Comparison of ENCODE assay signal across 18 cellular contexts in genomic region chr1:1041873-1042272, GRCh38. TPM values are rescaled to one million over a fixed set of nuclear protein-coding genes. Genes with fewer than 3 reads are reported as not detected.
A peak's percentile ranks its signal among the peaks of the same experiment; 100 is the strongest.
DNase-seq lines count a peak whose midpoint lies in the region; ATAC-seq, FAIRE-seq and TF ChIP-seq lines count a peak whose summit lies in the region.
"Had no signal": no experiment of that assay in that cellular context is flagged by ENCODE, and none has a peak within 500 bp of the region (broad histone marks: within the 10 kb centered on the region; RNA-seq: fewer than 3 reads in every experiment).

No MANE protein-coding gene starts in this region.

- no peak overlapping the region for H3K14ac ChIP-seq in H1 (ENCODE audit: insufficient read length)

- H2BK5ac ChIP-seq in H1 (ENCODE audit: low read depth, low read length): no peak overlapping the region

- peaks cover 35 to 54% of the 10 kb centered on the region in 2 experiments for H4K20me1 ChIP-seq in H1 (replicated peaks in 1 of 2; ENCODE audit: control insufficient read depth in 1 of 2, insufficient read depth in 2 of 2, low read length in 2 of 2)

- no peaks in the 10 kb centered on the region for H3K9me3 Mint-ChIP-seq in natural killer cell
- H3K9me3 Mint-ChIP-seq in natural killer cell treated with Interleukin-12 subunit alpha and Interleukin-12 subunit beta and Interleukin-15 and Interleukin-18, amount 100 ng/mL, for 72 hours: no peaks in the 10 kb centered on the region
- H3K9me3 Mint-ChIP-seq: CD4-positive, alpha-beta T cell had no signal

- H3K4me1 Mint-ChIP-seq in natural killer cell: peaks cover 0 to 19% of the 10 kb centered on the region in 2 donors
- H3K4me1 Mint-ChIP-seq in natural killer cell treated with Interleukin-12 subunit alpha and Interleukin-12 subunit beta and Interleukin-15 and Interleukin-18, amount 100 ng/mL, for 72 hours (ENCODE audit: low read depth in 2 of 2): peaks cover 14 to 21% of the 10 kb centered on the region in 2 donors

- no peak overlapping the region for H3K56ac ChIP-seq in H1 (replicated peaks; ENCODE audit: insufficient read length, low read depth, low read length)

- POLR2A ChIA-PET in RWPE1 (lab: Yijun Ruan, JAX; ENCODE audit: low non-redundant PET) (no interaction called here), H1 (lab: Charles Lee; ENCODE audit: partially characterized antibody) (interaction anchor here (1.1 to 5.8 kb wide), 4 partner anchors 10 to 59 kb away, joined by 3 to 70 read pairs (median 14); no protein-coding TSS in a partner anchor)

- H4K91ac ChIP-seq in H1 (replicated peaks; ENCODE audit: insufficient read length, low read length): no peak overlapping the region

- H3K18ac ChIP-seq in H1 (ENCODE audit: extremely low read depth, low read length): no peak overlapping the region

- no peaks in the 10 kb centered on the region for H3K79me2 ChIP-seq in H1 (ENCODE audit: control insufficient read depth in 1 of 2, insufficient read depth in 2 of 2, low read length in 2 of 2)

- no peak overlapping the region for H2BK120ac ChIP-seq in H1 (replicated peaks; ENCODE audit: low read depth, low read length)

- H3K27me3 Mint-ChIP-seq in natural killer cell (ENCODE audit: low read depth in 2 of 2): peaks cover 7 to 12% of the 10 kb centered on the region in 2 donors
- peaks cover 7 to 12% of the 10 kb centered on the region in 2 donors for H3K27me3 Mint-ChIP-seq in natural killer cell treated with Interleukin-12 subunit alpha and Interleukin-12 subunit beta and Interleukin-15 and Interleukin-18, amount 100 ng/mL, for 72 hours

- peaks cover 2 to 42% (median 14%) of the 10 kb centered on the region in 4 experiments; a peak in 6 of 8 replicates for H3K36me3 ChIP-seq in H1 (ENCODE audit: control insufficient read depth in 2 of 4, insufficient read depth in 4 of 4, low read length in 3 of 4)

- no peak overlapping the region for H3K4ac ChIP-seq in H1 (replicated peaks; ENCODE audit: insufficient read length, low read depth, low read length)

- H3K23me2 ChIP-seq in H1 (ENCODE audit: low read depth, low read length): peaks cover 8% of the 10 kb centered on the region; the same call in 1 of the 2 replicates

- WGBS in H1 (ENCODE audit: extremely low coverage in 1 of 2, insufficient coverage in 1 of 2, insufficient read length in 1 of 2, insufficient replicate concordance in 2 of 2, low coverage in 1 of 2, low lambda C conversion rate in 2 of 2, missing lambda C conversion rate in 1 of 2), 2 experiments: 93% methylated on average over 25 of the region's 25 CpGs; no CpG with 5 or more reads in 1 of the 2 experiments

- H3K27ac ChIP-seq in RWPE1: peak overlapping the region; percentile 23
- H3K27ac ChIP-seq in H1 (ENCODE audit: low read depth, low read length): no peak overlapping the region
- H3K27ac ChIP-seq: C4-2B, GM23248 had no signal

- no peak for TF ChIP-seq POLR2A in H1 (IDR thresholded peaks at IDR 0.05; ENCODE audit: control extremely low read depth in 1 of 2, low read depth in 2 of 2, low read length in 2 of 2)

- peak overlapping the region; percentile 79; the same call in 1 of the 2 replicates for H4K8ac ChIP-seq in H1 (ENCODE audit: extremely low read depth, insufficient read depth, low read length)

- no peak for TF ChIP-seq CTCF in natural killer cell (IDR thresholded peaks at IDR 0.05)
- no peak for TF ChIP-seq CTCF in RWPE1 (conservative IDR thresholded peaks at IDR 0.05; ENCODE audit: low read depth)
- no peak for TF ChIP-seq CTCF in H1 (IDR thresholded peaks at IDR 0.05; ENCODE audit: control extremely low read depth in 1 of 3, insufficient read depth in 1 of 3, low read depth in 1 of 3, low read length in 3 of 3)

- TF ChIP-seq RAD21 in H1 (IDR thresholded peaks at IDR 0.05 in 1 of 2, conservative IDR thresholded peaks at IDR 0.05 in 1 of 2; ENCODE audit: low read depth in 2 of 2, low read length in 2 of 2): no peak

- H3K36me3 Mint-ChIP-seq in natural killer cell: no peaks in the 10 kb centered on the region
- no peaks in the 10 kb centered on the region for H3K36me3 Mint-ChIP-seq in natural killer cell treated with Interleukin-12 subunit alpha and Interleukin-12 subunit beta and Interleukin-15 and Interleukin-18, amount 100 ng/mL, for 72 hours

- intact Hi-C loops in natural killer cell (cut with micrococcal nuclease): no loop called here

- no peak overlapping the region for H2AFZ ChIP-seq in H1 (ENCODE audit: low read length)
- H2AFZ ChIP-seq: GM23248 had no signal

- no peak overlapping the region for H3K4me3 ChIP-seq in H1 (ENCODE audit: extremely low read depth in 1 of 4, insufficient read depth in 2 of 4, low read depth in 3 of 4, low read length in 4 of 4)
- H3K4me3 ChIP-seq: GM23248 had no signal

- peak overlapping the region; percentile 13 for H3K4me3 Mint-ChIP-seq in natural killer cell
- no peak overlapping the region for H3K4me3 Mint-ChIP-seq in natural killer cell treated with Interleukin-12 subunit alpha and Interleukin-12 subunit beta and Interleukin-15 and Interleukin-18, amount 100 ng/mL, for 72 hours
- H3K4me3 Mint-ChIP-seq: CD4-positive, alpha-beta T cell had no signal

- H3K27ac Mint-ChIP-seq in natural killer cell: no peak overlapping the region
- no peak overlapping the region for H3K27ac Mint-ChIP-seq in natural killer cell treated with Interleukin-12 subunit alpha and Interleukin-12 subunit beta and Interleukin-15 and Interleukin-18, amount 100 ng/mL, for 72 hours
- H3K27ac Mint-ChIP-seq: CD4-positive, alpha-beta T cell had no signal

- FAIRE-seq in H1 (lab: Jason Lieb, UNC): no peak
- FAIRE-seq: A204.1, D721Med, G401.6, GM12891 had no signal

- TF ChIP-seq EP300 in H1 (IDR thresholded peaks at IDR 0.05; ENCODE audit: borderline replicate concordance in 1 of 2, low read depth in 2 of 2, low read length in 2 of 2): no peak

- peaks cover 0 to 10% (median 2%) of the 10 kb centered on the region in 4 experiments; a peak in 4 of 7 replicates for H3K4me1 ChIP-seq in H1 (replicated peaks in 1 of 4; ENCODE audit: control insufficient read depth in 3 of 4, insufficient read depth in 4 of 4, low read length in 3 of 4)

- CTCF ChIA-PET in RWPE1 (lab: Yijun Ruan, JAX) (no interaction called here), H1 (lab: Charles Lee; ENCODE audit: partially characterized antibody) (interaction anchor here (1.5 to 5.8 kb wide), 2 partner anchors 18 to 27 kb away, joined by 7 to 70 read pairs; no protein-coding TSS in a partner anchor)

- H3K9ac ChIP-seq in H1 (replicated peaks in 1 of 4; ENCODE audit: extremely low read depth in 1 of 4, low read depth in 3 of 4, low read length in 3 of 4): no peak overlapping the region
- H3K9ac ChIP-seq: GM23248 had no signal

- no peak overlapping the region for H3K4me2 ChIP-seq in H1 (ENCODE audit: insufficient read depth in 1 of 2, low read depth in 2 of 2, low read length in 2 of 2)

- H2BK20ac ChIP-seq in H1 (ENCODE audit: low read length): no peak overlapping the region

- no peak overlapping the region for H4K5ac ChIP-seq in H1 (ENCODE audit: insufficient read length, low read depth, low read length)

- DNase-seq in natural killer cell (no peak), RWPE1 (ENCODE audit: low spot score) (no peak), H1 (ENCODE audit: low read depth in 1 of 2, low spot score in 2 of 2) (no peak), dermis blood vessel endothelial cell (no peak), ecto neural progenitor cell (ENCODE audit: low spot score) (no peak)
- DNase-seq in natural killer cell treated with Interleukin-12 subunit alpha and Interleukin-12 subunit beta and Interleukin-15 and Interleukin-18, amount 100 ng/mL, for 72 hours (ENCODE audit: low spot score): no peak
- no peak for DNase-seq in activated T-cell treated with anti-CD3 and anti-CD28 coated beads, Interleukin-2, amount 50 U/mL, for 48 hours
- DNase-seq: ACHN, Caco-2, GM23248, H7 had no signal

- H3K23ac ChIP-seq in H1 (ENCODE audit: insufficient read length): no peak overlapping the region

- no peaks in the 10 kb centered on the region for H3K9me3 ChIP-seq in H1 (ENCODE audit: insufficient read depth in 2 of 2, low read depth in 1 of 2, low read length in 1 of 2)
- H3K9me3 ChIP-seq: Caco-2 had no signal

- no peak overlapping the region for H2BK15ac ChIP-seq in H1 (ENCODE audit: low read length)

- H3K27me3 ChIP-seq in H1 (replicated peaks in 1 of 4; ENCODE audit: control insufficient read depth in 3 of 4, extremely low read depth in 1 of 4, insufficient read depth in 3 of 4, low read length in 3 of 4): peaks cover 0 to 26% (median 16%) of the 10 kb centered on the region in 4 experiments; a peak in 5 of 7 replicates

- ATAC-seq in natural killer cell: no peak
- ATAC-seq in natural killer cell treated with Interleukin-12 subunit alpha and Interleukin-12 subunit beta and Interleukin-15 and Interleukin-18, amount 100 ng/mL, for 72 hours: no peak

- no peak overlapping the region for H2BK12ac ChIP-seq in H1 (ENCODE audit: low read depth, low read length)

- H3K79me1 ChIP-seq in H1 (ENCODE audit: low read depth, low read length): peaks cover 7% of the 10 kb centered on the region; the same call in 1 of the 2 replicates

- no peak overlapping the region for H2AK5ac ChIP-seq in H1 (ENCODE audit: low read depth, low read length)

RNA-seq across cellular contexts. Expression of gene AGRN, which starts 22.0 kb away (rescaled TPM):
- total RNA-seq in natural killer cell: 1 to 10 TPM; 4.1 to 5.0 (median 4.6) TPM
- 1 to 10 TPM; 9.3 to 9.4 TPM for total RNA-seq in natural killer cell treated with Interleukin-12 subunit alpha and Interleukin-12 subunit beta and Interleukin-15 and Interleukin-18, amount 100 ng/mL, for 72 hours
- total RNA-seq in H1 (2021; fragmentation: NEBNext Ultra II Directional; extraction: Animal tissue kit (Norgen Biotek cat#: 25700)): 155 and 162 TPM in 2 replicates
- 52.3 and 104 TPM in 2 replicates for polyA plus RNA-seq in H1 (2011; rRNA removed)
- 82.7 TPM for polyA plus RNA-seq in H1 (2011; cell fraction: cytosol; rRNA removed)
- polyA plus RNA-seq in H1 (2011; cell fraction: nucleus; rRNA removed): 556 TPM
- 93.3 to 153 TPM (median 143 TPM) in 4 replicates for polyA plus RNA-seq in H1 (2012, experiment 1 of 2)
- 95.8 TPM for polyA plus RNA-seq in H1 (2012, experiment 2 of 2)
- 113 TPM for polyA plus RNA-seq in H1 (2013, experiment 1 of 2)
- 84.3 TPM for polyA plus RNA-seq in H1 (2013, experiment 2 of 2)
- polyA minus RNA-seq in H1 (2011; rRNA and poly(A)+ RNA removed): 35.4 and 47.0 TPM in 2 replicates
- polyA minus RNA-seq in H1 (2011; cell fraction: cytosol; rRNA and poly(A)+ RNA removed): 94.9 TPM
- polyA minus RNA-seq in H1 (2011; cell fraction: nucleus; rRNA and poly(A)+ RNA removed): 130 TPM
- 102 and 117 TPM in 2 replicates for total RNA-seq in dermis blood vessel endothelial cell

RNA-seq across cellular contexts. Expression of gene ISG15, which starts 28.6 kb away (rescaled TPM):
- total RNA-seq in natural killer cell (10 to 100 TPM; 17.0 to 56.9 (median 50.2) TPM), dermis blood vessel endothelial cell (75.4 and 122 TPM in 2 replicates)
- total RNA-seq in natural killer cell treated with Interleukin-12 subunit alpha and Interleukin-12 subunit beta and Interleukin-15 and Interleukin-18, amount 100 ng/mL, for 72 hours: 10 to 100 TPM; 15.2 to 44.3 TPM
- total RNA-seq in H1 (2021; fragmentation: NEBNext Ultra II Directional; extraction: Animal tissue kit (Norgen Biotek cat#: 25700)): 27.7 and 29.3 TPM in 2 replicates
- 121 and 123 TPM in 2 replicates for polyA plus RNA-seq in H1 (2011; rRNA removed)
- 83.6 TPM for polyA plus RNA-seq in H1 (2011; cell fraction: cytosol; rRNA removed)
- polyA plus RNA-seq in H1 (2011; cell fraction: nucleus; rRNA removed): 56.0 TPM
- polyA plus RNA-seq in H1 (2012, experiment 1 of 2): 15.3 to 54.0 TPM (median 48.7 TPM) in 4 replicates
- 32.5 TPM for polyA plus RNA-seq in H1 (2012, experiment 2 of 2)
- 35.2 TPM for polyA plus RNA-seq in H1 (2013, experiment 1 of 2)
- 36.8 TPM for polyA plus RNA-seq in H1 (2013, experiment 2 of 2)
- polyA minus RNA-seq in H1 (2011; rRNA and poly(A)+ RNA removed): 6.5 and 11.0 TPM in 2 replicates
- polyA minus RNA-seq in H1 (2011; cell fraction: cytosol; rRNA and poly(A)+ RNA removed): 18.9 TPM
- polyA minus RNA-seq in H1 (2011; cell fraction: nucleus; rRNA and poly(A)+ RNA removed): 13.1 TPM

RNA-seq across cellular contexts. Expression of gene RNF223, which starts 32.2 kb away (rescaled TPM):
- total RNA-seq in natural killer cell (not detected), dermis blood vessel endothelial cell (not detected in 2 replicates)
- total RNA-seq in natural killer cell treated with Interleukin-12 subunit alpha and Interleukin-12 subunit beta and Interleukin-15 and Interleukin-18, amount 100 ng/mL, for 72 hours: not detected
- not detected in 2 replicates for total RNA-seq in H1 (2021; fragmentation: NEBNext Ultra II Directional; extraction: Animal tissue kit (Norgen Biotek cat#: 25700))
- polyA plus RNA-seq in H1 (2011; rRNA removed): not detected in 2 replicates
- polyA plus RNA-seq in H1 (2011; cell fraction: cytosol; rRNA removed): not detected
- polyA plus RNA-seq in H1 (2011; cell fraction: nucleus; rRNA removed): not detected
- not detected in 4 replicates for polyA plus RNA-seq in H1 (2012, experiment 1 of 2)
- polyA plus RNA-seq in H1 (2012, experiment 2 of 2): not detected
- 0.02 TPM for polyA plus RNA-seq in H1 (2013, experiment 1 of 2)
- not detected for polyA plus RNA-seq in H1 (2013, experiment 2 of 2)
- polyA minus RNA-seq in H1 (2011; rRNA and poly(A)+ RNA removed): not detected in 2 replicates
- polyA minus RNA-seq in H1 (2011; cell fraction: cytosol; rRNA and poly(A)+ RNA removed): not detected
- polyA minus RNA-seq in H1 (2011; cell fraction: nucleus; rRNA and poly(A)+ RNA removed): 0.40 TPM
- total RNA-seq: CD4-positive, alpha-beta T cell; GM23248; H7 had no signal
- polyA plus RNA-seq: BJ, GM23248 had no signal

RNA-seq across cellular contexts. Expression of gene HES4, which starts 42.0 kb away (rescaled TPM):
- total RNA-seq in natural killer cell (10 to 100 TPM; 15.4 to 35.5 (median 28.9) TPM), dermis blood vessel endothelial cell (49.6 and 76.9 TPM in 2 replicates)
- total RNA-seq in natural killer cell treated with Interleukin-12 subunit alpha and Interleukin-12 subunit beta and Interleukin-15 and Interleukin-18, amount 100 ng/mL, for 72 hours: not detected
- total RNA-seq in H1 (2021; fragmentation: NEBNext Ultra II Directional; extraction: Animal tissue kit (Norgen Biotek cat#: 25700)): 1.2 and 2.8 TPM in 2 replicates
- polyA plus RNA-seq in H1 (2011; rRNA removed): 3.5 and 12.8 TPM in 2 replicates
- 8.3 TPM for polyA plus RNA-seq in H1 (2011; cell fraction: cytosol; rRNA removed)
- polyA plus RNA-seq in H1 (2011; cell fraction: nucleus; rRNA removed): 14.5 TPM
- 1.1 to 1.7 TPM (median 1.3 TPM) in 3 of 4 replicates, not detected in the other for polyA plus RNA-seq in H1 (2012, experiment 1 of 2)
- polyA plus RNA-seq in H1 (2012, experiment 2 of 2): 0.43 TPM
- polyA plus RNA-seq in H1 (2013, experiment 1 of 2): 3.8 TPM
- 3.2 TPM for polyA plus RNA-seq in H1 (2013, experiment 2 of 2)
- not detected in 2 replicates for polyA minus RNA-seq in H1 (2011; rRNA and poly(A)+ RNA removed)
- 4.5 TPM for polyA minus RNA-seq in H1 (2011; cell fraction: cytosol; rRNA and poly(A)+ RNA removed)
- polyA minus RNA-seq in H1 (2011; cell fraction: nucleus; rRNA and poly(A)+ RNA removed): 3.4 TPM

RNA-seq across cellular contexts. Expression of gene PERM1, which starts 60.0 kb away (rescaled TPM):
- not detected for total RNA-seq in natural killer cell
- total RNA-seq in natural killer cell treated with Interleukin-12 subunit alpha and Interleukin-12 subunit beta and Interleukin-15 and Interleukin-18, amount 100 ng/mL, for 72 hours: not detected
- total RNA-seq in H1 (2021; fragmentation: NEBNext Ultra II Directional; extraction: Animal tissue kit (Norgen Biotek cat#: 25700)): not detected in 2 replicates
- not detected in 2 replicates for polyA plus RNA-seq in H1 (2011; rRNA removed)
- not detected for polyA plus RNA-seq in H1 (2011; cell fraction: cytosol; rRNA removed)
- polyA plus RNA-seq in H1 (2011; cell fraction: nucleus; rRNA removed): not detected
- 0.30 to 0.90 TPM (median 0.58 TPM) in 4 replicates for polyA plus RNA-seq in H1 (2012, experiment 1 of 2)
- polyA plus RNA-seq in H1 (2012, experiment 2 of 2): 0.20 TPM
- not detected for polyA plus RNA-seq in H1 (2013, experiment 1 of 2)
- polyA plus RNA-seq in H1 (2013, experiment 2 of 2): not detected
- not detected in 2 replicates for polyA minus RNA-seq in H1 (2011; rRNA and poly(A)+ RNA removed)
- polyA minus RNA-seq in H1 (2011; cell fraction: cytosol; rRNA and poly(A)+ RNA removed): not detected
- polyA minus RNA-seq in H1 (2011; cell fraction: nucleus; rRNA and poly(A)+ RNA removed): not detected
- total RNA-seq in dermis blood vessel endothelial cell: not detected in 2 replicates
- total RNA-seq: CD4-positive, alpha-beta T cell; GM23248; H7 had no signal
- polyA plus RNA-seq: BJ had no signal
